Comparison of ENCODE assay signal across 21 cellular contexts in genomic region chr1:162992945-162993344, GRCh38.
DNase-seq lines count a peak whose midpoint lies in the region; ATAC-seq lines count a peak whose summit lies in the region.
"Had no signal": no experiment of that assay in that cellular context is flagged by ENCODE, and none has a peak within 500 bp of the region (broad histone marks: within the 10 kb centered on the region; RNA-seq: fewer than 3 reads in every experiment).

No MANE protein-coding gene starts in this region.

- no peaks in the 10 kb centered on the region for H3K4me1 Mint-ChIP-seq in activated T-cell treated with anti-CD3 and anti-CD28 coated beads, Interleukin-2, amount 50 U/mL, for 24 hours (ENCODE audit: low read depth)
- H3K4me1 Mint-ChIP-seq: CD14-positive monocyte; CD8-positive, alpha-beta memory T cell had no signal

- no peak overlapping the region for H2BK5ac ChIP-seq in mesenchymal stem cell (ENCODE audit: low read depth, low read length, poor library complexity, severe bottlenecking)

- H3K27ac ChIP-seq in GM23248 = no peak overlapping the region
- no peak overlapping the region for H3K27ac ChIP-seq in mesenchymal stem cell (ENCODE audit: low read length, poor library complexity, severe bottlenecking)
- H3K27ac ChIP-seq: A549; BLaER1 treated with 17β-estradiol and CSF1 and Interleukin-3, amounts not matched to agents 10 nM and 100 nM had no signal

- no peak for ATAC-seq in left colon
- ATAC-seq: A549 had no signal

- no peak overlapping the region for H2BK15ac ChIP-seq in mesenchymal stem cell (ENCODE audit: low read depth, poor library complexity, severe bottlenecking)

- H3K4me1 ChIP-seq in GM23248 (ENCODE audit: insufficient read depth) (peaks cover 53% of the 10 kb centered on the region), mesenchymal stem cell (ENCODE audit: control insufficient read depth, insufficient read depth, low read depth, low read length) (peaks cover 2% of the 10 kb centered on the region)
- H3K4me1 ChIP-seq: A549 had no signal

- no peak overlapping the region for H3K14ac ChIP-seq in mesenchymal stem cell (ENCODE audit: low read length in 2 of 2)

- no peaks in the 10 kb centered on the region for H3K79me1 ChIP-seq in mesenchymal stem cell (replicated peaks; ENCODE audit: low read length, poor library complexity, severe bottlenecking)

- H3K4me3 Mint-ChIP-seq in activated T-cell treated with anti-CD3 and anti-CD28 coated beads, Interleukin-2, amount 50 U/mL, for 24 hours = no peak overlapping the region
- H3K4me3 Mint-ChIP-seq: CD14-positive monocyte; CD4-positive, alpha-beta T cell; CD8-positive, alpha-beta memory T cell had no signal

- peak; percentile 16 for DNase-seq in GM23248
- peak; percentile 24 for DNase-seq in NCI-H82 treated with DMSO at 0.1 percent for 48 hours (lab: John Stamatoyannopoulos, UW; ENCODE audit: unreplicated experiment)
- peak; percentile 75 for DNase-seq in mesenchymal stem cell
- DNase-seq in NOMO-1 treated with DMSO at 0.1 percent for 48 hours (lab: John Stamatoyannopoulos, UW; ENCODE audit: unreplicated experiment) = no peak
- DNase-seq in left colon = no peak
- no peak for DNase-seq in activated T-cell treated with anti-CD3 and anti-CD28 coated beads, Interleukin-2, amount 50 U/mL, for 24 hours
- no peak for DNase-seq in activated CD4-positive, alpha-beta T cell treated with anti-CD3 and anti-CD28 coated beads, Interleukin-2, amount 50 U/mL, for 1 hour
- DNase-seq: 8988T; ACHN; AML-193; BE2C; CD4-positive, alpha-beta T cell; CD8-positive, alpha-beta memory T cell; DMS53; DMS79 treated with DMSO at 0.1 percent for 48 hours; GF-D8; H7; HCEC 1CT had no signal

- H3K4me2 ChIP-seq in GM23248 (ENCODE audit: unreplicated experiment) (no peak overlapping the region), mesenchymal stem cell (ENCODE audit: low read length, poor library complexity, severe bottlenecking) (no peak overlapping the region)
- H3K4me2 ChIP-seq: A549; BLaER1 treated with 17β-estradiol and CSF1 and Interleukin-3, amounts not matched to agents 10 nM and 100 nM had no signal

- no peaks in the 10 kb centered on the region for H3K9me3 Mint-ChIP-seq in activated T-cell treated with anti-CD3 and anti-CD28 coated beads, Interleukin-2, amount 50 U/mL, for 24 hours
- H3K9me3 Mint-ChIP-seq: CD4-positive, alpha-beta T cell; CD8-positive, alpha-beta memory T cell had no signal

- peaks cover 13% of the 10 kb centered on the region for H3K27me3 Mint-ChIP-seq in activated T-cell treated with anti-CD3 and anti-CD28 coated beads, Interleukin-2, amount 50 U/mL, for 24 hours

- no peaks in the 10 kb centered on the region for H3K36me3 Mint-ChIP-seq in activated T-cell treated with anti-CD3 and anti-CD28 coated beads, Interleukin-2, amount 50 U/mL, for 24 hours (ENCODE audit: low read depth)
- H3K36me3 Mint-ChIP-seq: CD14-positive monocyte; CD8-positive, alpha-beta memory T cell had no signal

- H2AK5ac ChIP-seq in mesenchymal stem cell (ENCODE audit: low read length, severe bottlenecking) = no peak overlapping the region

- no peaks in the 10 kb centered on the region for H3K36me3 ChIP-seq in GM23248 (ENCODE audit: low read depth)
- H3K36me3 ChIP-seq in mesenchymal stem cell (ENCODE audit: control insufficient read depth in 1 of 2, insufficient read depth in 2 of 2, low read depth in 1 of 2, low read length in 2 of 2) = no peaks in the 10 kb centered on the region
- H3K36me3 ChIP-seq: BE2C; BLaER1 treated with 17β-estradiol and CSF1 and Interleukin-3, amounts not matched to agents 10 nM and 100 nM had no signal

- H3F3A ChIP-seq in GM23248 (ENCODE audit: insufficient read depth) = peaks cover 20% of the 10 kb centered on the region

- no peak overlapping the region for H4K91ac ChIP-seq in mesenchymal stem cell (ENCODE audit: low read length)

- H4K20me1 ChIP-seq in GM23248 (ENCODE audit: insufficient read depth) = no peaks in the 10 kb centered on the region
- H4K20me1 ChIP-seq: BLaER1 treated with 17β-estradiol and CSF1 and Interleukin-3, amounts not matched to agents 10 nM and 100 nM had no signal

- H3K9ac ChIP-seq in GM23248 = no peak overlapping the region
- H3K9ac ChIP-seq in mesenchymal stem cell (ENCODE audit: low read length) = no peak overlapping the region
- H3K9ac ChIP-seq: BLaER1 treated with 17β-estradiol and CSF1 and Interleukin-3, amounts not matched to agents 10 nM and 100 nM had no signal

- H2AFZ ChIP-seq in GM23248 = no peak overlapping the region
- H2AFZ ChIP-seq in mesenchymal stem cell (ENCODE audit: low read depth, low read length) = no peak overlapping the region

- intact Hi-C loops in left colon (cut with DNase I, micrococcal nuclease) = no loop called here

- no peak overlapping the region for H3K27ac Mint-ChIP-seq in activated T-cell treated with anti-CD3 and anti-CD28 coated beads, Interleukin-2, amount 50 U/mL, for 24 hours
- H3K27ac Mint-ChIP-seq: CD4-positive, alpha-beta T cell; CD8-positive, alpha-beta memory T cell had no signal

- no peaks in the 10 kb centered on the region for H3K9me2 ChIP-seq in GM23248 (ENCODE audit: insufficient read depth)

- H3K9me3 ChIP-seq in GM23248 (ENCODE audit: low read depth) (no peaks in the 10 kb centered on the region), mesenchymal stem cell (ENCODE audit: control insufficient read depth, low read length) (no peaks in the 10 kb centered on the region)
- H3K9me3 ChIP-seq: A549; BE2C; BLaER1 treated with 17β-estradiol and CSF1 and Interleukin-3, amounts not matched to agents 10 nM and 100 nM had no signal

- H3K27me3 ChIP-seq in GM23248 (replicated peaks; ENCODE audit: insufficient read depth) = no peaks in the 10 kb centered on the region
- no peaks in the 10 kb centered on the region for H3K27me3 ChIP-seq in mesenchymal stem cell (ENCODE audit: control insufficient read depth in 1 of 2, insufficient read depth in 1 of 2, low read length in 2 of 2)
- H3K27me3 ChIP-seq: BE2C; BLaER1 treated with 17β-estradiol and CSF1 and Interleukin-3, amounts not matched to agents 10 nM and 100 nM had no signal

- H3K4me3 ChIP-seq in GM23248 (no peak overlapping the region), mesenchymal stem cell (ENCODE audit: insufficient read depth in 1 of 2, low read depth in 1 of 2, low read length in 2 of 2) (no peak overlapping the region)
- H3K4me3 ChIP-seq: A549; BLaER1 treated with 17β-estradiol and CSF1 and Interleukin-3, amounts not matched to agents 10 nM and 100 nM had no signal

- no peak overlapping the region for H2BK120ac ChIP-seq in mesenchymal stem cell (ENCODE audit: low read depth, low read length)

- no peak overlapping the region for H3K4ac ChIP-seq in mesenchymal stem cell (ENCODE audit: low read depth in 1 of 2, low read length in 2 of 2)

- H3K79me2 ChIP-seq in GM23248 (ENCODE audit: insufficient read depth) = no peaks in the 10 kb centered on the region

- H3K23ac ChIP-seq in mesenchymal stem cell (ENCODE audit: low read length in 2 of 2) = no peak overlapping the region

- no peak overlapping the region for H3K18ac ChIP-seq in mesenchymal stem cell (ENCODE audit: low read depth in 1 of 2, low read length in 2 of 2)

- in situ Hi-C loops in GM23248 (cut with MboI) = no loop called here

- H2BK12ac ChIP-seq in mesenchymal stem cell (ENCODE audit: low read length in 2 of 2) = no peak overlapping the region

- no peak overlapping the region for H4K8ac ChIP-seq in mesenchymal stem cell (ENCODE audit: low read length)

- 68 to 82% methylated on average over 3 of the region's 3 CpGs for WGBS in GM23248 (ENCODE audit: low coverage in 1 of 2, low lambda C conversion rate in 2 of 2, missing lambda C conversion rate in 2 of 2), 2 experiments
- 5% methylated on average over 3 of the region's 3 CpGs for WGBS in mesenchymal stem cell

Comparison
In these comparisons a context has a peak if more than half of its experiments do, and no peak if none do; other contexts are left out.
1. DNase-seq: peak in GM23248 (single experiment), NCI-H82 treated with DMSO at 0.1 percent for 48 hours (single experiment) and mesenchymal stem cell (single experiment); none in NOMO-1 treated with DMSO at 0.1 percent for 48 hours (single experiment), left colon (0 of 2), activated T-cell treated with anti-CD3 and anti-CD28 coated beads, Interleukin-2, amount 50 U/mL, for 24 hours (single experiment) and activated CD4-positive, alpha-beta T cell treated with anti-CD3 and anti-CD28 coated beads, Interleukin-2, amount 50 U/mL, for 1 hour (single experiment).